Comparison of ENCODE assay signal across 8 cellular contexts in genomic region chr12:109052415-109053323, GRCh38. TPM values are rescaled to one million over a fixed set of nuclear protein-coding genes. Genes with fewer than 3 reads are reported as not detected.
DNase-seq lines count a peak whose midpoint lies in the region; TF ChIP-seq lines count a peak whose summit lies in the region.

Gene USP30, plus strand, starts transcription at chr12:109052576. Its CDS starts 103 bp downstream, at chr12:109052679.

- no peaks in the 10 kb centered on the region for H3K27me3 ChIP-seq in HAP-1 (ENCODE audit: low read depth)
- no peaks in the 10 kb centered on the region for H3K27me3 ChIP-seq in MG63
- no peaks in the 10 kb centered on the region for H3K27me3 ChIP-seq in SJSA1 (replicated peaks)

- intact Hi-C loops in activated naive CD4-positive, alpha-beta T cell treated with anti-CD3 and anti-CD28 coated beads for 36 hours (cut with micrococcal nuclease), result loop anchor here (1.0 to 2.0 kb wide), 10 partner anchors 41 to 521 kb away; partner anchors contain the start of genes ALKBH2, CORO1C, KCTD10 and MMAB

- H3K27ac Mint-ChIP-seq in activated naive CD4-positive, alpha-beta T cell treated with anti-CD3 and anti-CD28 coated beads for 36 hours, result peak within 1 kb of the TSS; percentile 96

- peaks cover 8% of the 10 kb centered on the region for H3K4me1 Mint-ChIP-seq in activated naive CD4-positive, alpha-beta T cell treated with anti-CD3 and anti-CD28 coated beads for 36 hours (ENCODE audit: low read depth)

- no peaks in the 10 kb centered on the region for H3K9me3 Mint-ChIP-seq in activated naive CD4-positive, alpha-beta T cell treated with anti-CD3 and anti-CD28 coated beads for 36 hours

- peak within 1 kb of the TSS; percentile 36 for H3K27ac ChIP-seq in SJSA1

- in situ Hi-C loops in HAP-1 (cut with MboI; ENCODE audit: low sequenced_read_pairs), result no loop called here

- DNase-seq in GF-D8 (lab: John Stamatoyannopoulos, UW) (peak; percentile 34), HAP-1 (ENCODE audit: low spot score in 2 of 2) (peak; percentile 74 to 89), MG63 (peak; percentile 77), SJSA1 (ENCODE audit: low read depth in 1 of 2, low spot score in 2 of 2) (peak; percentile 74 to 80), germinal center (ENCODE audit: low spot score) (peak; percentile 91), non-pigmented ciliary epithelial cell (ENCODE audit: low read depth) (peak; percentile 49)
- DNase-seq in activated naive CD4-positive, alpha-beta T cell treated with anti-CD3 and anti-CD28 coated beads for 36 hours, result peak; percentile 87

- peaks cover 8% of the 10 kb centered on the region; the same call in 1 of the 2 replicates for H3K4me1 ChIP-seq in HAP-1
- H3K4me1 ChIP-seq in SJSA1 (replicated peaks), result peaks cover 13% of the 10 kb centered on the region

- no peaks in the 10 kb centered on the region for H3K9me3 ChIP-seq in HAP-1
- H3K9me3 ChIP-seq in MG63, result no peaks in the 10 kb centered on the region
- H3K9me3 ChIP-seq in SJSA1 (replicated peaks), result no peaks in the 10 kb centered on the region

- H3K36me3 ChIP-seq in HAP-1 (replicated peaks) (0 out of 2 replicates have a peak, but pooled peaks cover 4% of the 10 kb centered on the region), MG63 (peaks cover 8% of the 10 kb centered on the region), SJSA1 (peaks cover 5% of the 10 kb centered on the region; the same call in 1 of the 2 replicates)

- CTCF ChIA-PET in activated naive CD4-positive, alpha-beta T cell treated with anti-CD3 and anti-CD28 coated beads for 36 hours (lab: Charles Lee), result interaction anchor here (0.6 to 4.2 kb wide), 3 partner anchors 41 to 945 kb away, joined by 3 to 27 read pairs (median 3); partner anchors contain the start of gene ALKBH2

- H3K27me3 Mint-ChIP-seq in activated naive CD4-positive, alpha-beta T cell treated with anti-CD3 and anti-CD28 coated beads for 36 hours (ENCODE audit: low read depth), result no peaks in the 10 kb centered on the region

- H3K36me3 Mint-ChIP-seq in activated naive CD4-positive, alpha-beta T cell treated with anti-CD3 and anti-CD28 coated beads for 36 hours (ENCODE audit: low read depth), result peaks cover 4% of the 10 kb centered on the region

- H3K4me3 ChIP-seq in HAP-1 (peak within 1 kb of the TSS; percentile 98), MG63 (peak within 1 kb of the TSS; percentile 99), SJSA1 (peak within 1 kb of the TSS; percentile 86)

- H3K4me3 Mint-ChIP-seq in activated naive CD4-positive, alpha-beta T cell treated with anti-CD3 and anti-CD28 coated beads for 36 hours, result peak within 1 kb of the TSS; percentile 84

- no peak for TF ChIP-seq CTCF in subcutaneous adipose tissue (IDR thresholded peaks at IDR 0.05; ENCODE audit: low read depth)

RNA-seq across cellular contexts. Expression of gene USP30, which starts in this region (rescaled TPM):
- 6.1 and 18.8 TPM in 2 replicates for total RNA-seq in MG63 (2014; rRNA removed; shearing (Covaris generic); ENCODE audit: low replicate concordance)
- total RNA-seq in SJSA1 (2014; rRNA removed; shearing (Covaris generic)), result 7.1 and 30.6 TPM in 2 replicates
- 10 to 100 TPM; 11.0 to 11.5 TPM for total RNA-seq in activated naive CD4-positive, alpha-beta T cell treated with anti-CD3 and anti-CD28 coated beads for 36 hours
- 10 to 100 TPM; 16.3 to 38.1 (median 25.1) TPM for total RNA-seq in subcutaneous adipose tissue

Comparison
In these comparisons a context has a peak if more than half of its experiments do, and no peak if none do; other contexts are left out.
1. Peak in every context shown above with its lines: DNase-seq, H3K4me3 ChIP-seq and H3K27ac ChIP-seq.
2. DNase-seq: peak in every context shown above with its lines; median percentile 91 in germinal center; 87 in activated naive CD4-positive, alpha-beta T cell treated with anti-CD3 and anti-CD28 coated beads for 36 hours; 82 in HAP-1; 77 in MG63; 77 in SJSA1; 49 in non-pigmented ciliary epithelial cell; 34 in GF-D8.